In genomic region chrX:49272426-49272825, GRCh38 we compare ENCODE assay signal across 1 cellular context.
TF ChIP-seq lines count a peak whose summit lies in the region.

No MANE protein-coding gene starts in this region.

TF ChIP-seq in HepG2, 621 proteins besides CTCF, POLR2A, EP300 and RAD21:
- TF ChIP-seq MLLT10 (CRISPR knock-in tag; IDR thresholded peaks at IDR 0.05) = no peak
- TF ChIP-seq RBM22 (optimal IDR thresholded peaks at IDR 0.05; ENCODE audit: low read length) = peak; percentile 51
